ENCODE assay signal across 18 cellular contexts in genomic region chr11:80515097-80515496, GRCh38.
DNase-seq lines count a peak whose midpoint lies in the region; ATAC-seq and TF ChIP-seq lines count a peak whose summit lies in the region.
"Had no signal": no experiment of that assay in that cellular context is flagged by ENCODE, and none has a peak within 500 bp of the region (broad histone marks: within the 10 kb centered on the region; RNA-seq: fewer than 3 reads in every experiment).

No MANE protein-coding gene starts in this region.

- ATAC-seq in GM18519 (IDR thresholded peaks at IDR 0.05; ENCODE audit: low FRiP score, unreplicated experiment) (peak; percentile 59), GM21717 (IDR thresholded peaks at IDR 0.05; ENCODE audit: unreplicated experiment) (peak; percentile 73), HG03432 (IDR thresholded peaks at IDR 0.05; ENCODE audit: unreplicated experiment) (peak; percentile 74), WTC11 (no peak)
- ATAC-seq: T-helper 17 cell had no signal

- no peak for TF ChIP-seq CTCF in WTC11 (IDR thresholded peaks at IDR 0.05)

- CTCF ChIA-PET in WTC11 (lab: Charles Lee), result no interaction called here
- CTCF ChIA-PET in activated CD4-positive, alpha-beta T cell treated with anti-CD3 and anti-CD28 coated beads, Interleukin-2, amount 10 ng/mL, durations not matched to agents 7 days and 5 days (lab: Charles Lee), result no interaction called here

- H3K27me3 Mint-ChIP-seq in WTC11 (ENCODE audit: low read depth), result no peaks in the 10 kb centered on the region
- H3K27me3 Mint-ChIP-seq in activated CD4-positive, alpha-beta T cell treated with anti-CD3 and anti-CD28 coated beads, Interleukin-2, amount 10 ng/mL, durations not matched to agents 7 days and 5 days, result no peaks in the 10 kb centered on the region
- H3K27me3 Mint-ChIP-seq: B cell; CD4-positive, alpha-beta T cell; T-helper 17 cell had no signal

- no peak overlapping the region for H3K4me3 Mint-ChIP-seq in WTC11
- H3K4me3 Mint-ChIP-seq in activated CD4-positive, alpha-beta T cell treated with anti-CD3 and anti-CD28 coated beads, Interleukin-2, amount 10 ng/mL, durations not matched to agents 7 days and 5 days, result no peak overlapping the region
- H3K4me3 Mint-ChIP-seq: B cell; CD4-positive, alpha-beta T cell; H9; T-helper 17 cell had no signal

- H3K27ac Mint-ChIP-seq in WTC11, result no peak overlapping the region
- no peak overlapping the region for H3K27ac Mint-ChIP-seq in activated CD4-positive, alpha-beta T cell treated with anti-CD3 and anti-CD28 coated beads, Interleukin-2, amount 10 ng/mL, durations not matched to agents 7 days and 5 days
- H3K27ac Mint-ChIP-seq: B cell; CD4-positive, alpha-beta T cell; H9; T-helper 17 cell had no signal

- H3K4me1 Mint-ChIP-seq in WTC11, result no peaks in the 10 kb centered on the region
- H3K4me1 Mint-ChIP-seq in activated CD4-positive, alpha-beta T cell treated with anti-CD3 and anti-CD28 coated beads, Interleukin-2, amount 10 ng/mL, durations not matched to agents 7 days and 5 days, result no peaks in the 10 kb centered on the region
- H3K4me1 Mint-ChIP-seq: B cell, H9, T-helper 17 cell had no signal

- POLR2A ChIA-PET in WTC11 (lab: Charles Lee), result no interaction called here
- POLR2A ChIA-PET in activated CD4-positive, alpha-beta T cell treated with anti-CD3 and anti-CD28 coated beads, Interleukin-2, amount 10 ng/mL, durations not matched to agents 7 days and 5 days (lab: Charles Lee), result no interaction called here

- peaks cover 8% of the 10 kb centered on the region for H3K9me3 Mint-ChIP-seq in WTC11
- H3K9me3 Mint-ChIP-seq in activated CD4-positive, alpha-beta T cell treated with anti-CD3 and anti-CD28 coated beads, Interleukin-2, amount 10 ng/mL, durations not matched to agents 7 days and 5 days, result peaks cover 7% of the 10 kb centered on the region
- H3K9me3 Mint-ChIP-seq: H9 had no signal

- DNase-seq in WTC11 (ENCODE audit: low spot score) (no peak), NCI-H2107 treated with DMSO at 0.1 percent for 48 hours (lab: John Stamatoyannopoulos, UW; ENCODE audit: unreplicated experiment) (no peak)
- no peak for DNase-seq in activated CD8-positive, alpha-beta memory T cell treated with anti-CD3 and anti-CD28 coated beads, Interleukin-2, amount 50 U/mL, for 48 hours
- DNase-seq in activated CD4-positive, alpha-beta T cell treated with anti-CD3 and anti-CD28 coated beads, Interleukin-2, amount 10 ng/mL, durations not matched to agents 7 days and 5 days, result no peak
- DNase-seq: Calu3; CD4-positive, alpha-beta T cell; H9; IMR-90; Kasumi-1; NCI-H1417 treated with DMSO at 0.1 percent for 48 hours; NCI-H2029; NCI-H510A treated with DMSO at 0.1 percent for 48 hours; SIG-M5; T-helper 17 cell had no signal

- H3K36me3 Mint-ChIP-seq in WTC11, result no peaks in the 10 kb centered on the region
- H3K36me3 Mint-ChIP-seq in activated CD4-positive, alpha-beta T cell treated with anti-CD3 and anti-CD28 coated beads, Interleukin-2, amount 10 ng/mL, durations not matched to agents 7 days and 5 days (ENCODE audit: low read depth), result no peaks in the 10 kb centered on the region

TF ChIP-seq in WTC11, 78 proteins besides CTCF, POLR2A, EP300 and RAD21:
- TF ChIP-seq MYBL2 (CRISPR knock-in tag; IDR thresholded peaks at IDR 0.05) (no peak), TEAD1 (CRISPR knock-in tag; IDR thresholded peaks at IDR 0.05) (no peak), ETV6 (CRISPR knock-in tag; IDR thresholded peaks at IDR 0.05) (no peak), TP53 (CRISPR knock-in tag; IDR thresholded peaks at IDR 0.05) (no peak), PRDM15 (CRISPR knock-in tag; IDR thresholded peaks at IDR 0.05) (no peak), STAT6 (CRISPR knock-in tag; conservative IDR thresholded peaks at IDR 0.05; ENCODE audit: low read depth) (no peak), IRF1 (CRISPR knock-in tag; IDR thresholded peaks at IDR 0.05) (no peak), HMGA2 (CRISPR knock-in tag; IDR thresholded peaks at IDR 0.05) (no peak)
